22 cellular contexts compared by ENCODE assay signal in genomic region chr5:77231470-77232138, GRCh38. TPM values are rescaled to one million over a fixed set of nuclear protein-coding genes. Genes with fewer than 3 reads are reported as not detected.
DNase-seq lines count a peak whose midpoint lies in the region; ATAC-seq and TF ChIP-seq lines count a peak whose summit lies in the region.
"Had no signal": no experiment of that assay in that cellular context is flagged by ENCODE, and none has a peak within 500 bp of the region (broad histone marks: within the 10 kb centered on the region; RNA-seq: fewer than 3 reads in every experiment).

No MANE protein-coding gene starts in this region.

- no peaks in the 10 kb centered on the region for H4K20me1 ChIP-seq in GM23338 (replicated peaks; ENCODE audit: insufficient read depth)

- ATAC-seq in GM23338, result peak; percentile 75
- ATAC-seq in stimulated activated memory B cell treated with anti-CD40 and anti-IgM and Interleukin-4, amounts not matched to agents 10 μg/mL and 1 μg/mL and 100 μg/mL, for 72 hours, result peak; percentile 31
- ATAC-seq: foreskin keratinocyte, T-helper 17 cell had no signal

- TF ChIP-seq POLR2A in NB4 (IDR thresholded peaks at IDR 0.05; ENCODE audit: extremely low read depth, insufficient read length), result no peak

- H3F3A ChIP-seq in GM23338 (replicated peaks; ENCODE audit: low read depth), result no peaks in the 10 kb centered on the region

- H2AFZ ChIP-seq in GM23338, result no peak overlapping the region

- no peak overlapping the region for H3K27ac ChIP-seq in GM23338 (ENCODE audit: low read depth)
- H3K27ac ChIP-seq: breast epithelium, epithelial cell of prostate, foreskin keratinocyte, pancreas had no signal

- DNase-seq in GM23338 (ENCODE audit: low spot score), result peak; percentile 8
- DNase-seq in NB4 (ENCODE audit: low read depth), result peak; percentile 64
- DNase-seq in UCSD-AML1 (lab: John Stamatoyannopoulos, UW; ENCODE audit: unreplicated experiment), result peak; percentile 20
- DNase-seq in stimulated activated CD4-positive, alpha-beta T cell treated with anti-CD3 and anti-CD28 coated beads, Interleukin-1b, Interleukin-23, amount 100 ng/mL, for 48 hours, result no peak
- no peak for DNase-seq in DMS79 (lab: John Stamatoyannopoulos, UW)
- DNase-seq in NCI-H510A (lab: John Stamatoyannopoulos, UW), result no peak
- DNase-seq: cortex of kidney, foreskin keratinocyte, HFFc6, kidney, naive B cell, NCI-H1105, NCI-H2081 treated with DMSO at 0.1 percent for 48 hours, pancreas, SHP77, T-helper 17 cell had no signal

- H3K79me2 ChIP-seq in GM23338 (replicated peaks; ENCODE audit: insufficient read depth), result no peaks in the 10 kb centered on the region

- no peak overlapping the region for H3K4me2 ChIP-seq in GM23338

- no peaks in the 10 kb centered on the region for H3K9me3 Mint-ChIP-seq in GM23338
- peaks cover 5% of the 10 kb centered on the region for H3K9me3 Mint-ChIP-seq in stimulated activated memory B cell treated with anti-CD40 and anti-IgM and Interleukin-4, amounts not matched to agents 10 μg/mL and 1 μg/mL and 100 μg/mL, for 72 hours
- H3K9me3 Mint-ChIP-seq: HFFc6, memory B cell had no signal

- TF ChIP-seq CTCF in GM23338 (conservative IDR thresholded peaks at IDR 0.05; ENCODE audit: low read depth in 2 of 2), result peak; percentile 13 to 50; a peak in 2 of 4 replicates
- TF ChIP-seq CTCF in NB4 (IDR thresholded peaks at IDR 0.05; ENCODE audit: low read depth, low read length), result no peak

- H3K4me3 ChIP-seq in GM23338 (no peak overlapping the region), NB4 (ENCODE audit: low read depth, low read length) (peak overlapping the region; percentile 35)
- H3K4me3 ChIP-seq: breast epithelium, pancreas had no signal

- H3K36me3 ChIP-seq in GM23338 (ENCODE audit: insufficient read depth), result no peaks in the 10 kb centered on the region
- H3K36me3 ChIP-seq: breast epithelium, pancreas had no signal

- H3K27ac Mint-ChIP-seq in GM23338, result no peak overlapping the region
- H3K27ac Mint-ChIP-seq in stimulated activated memory B cell treated with anti-CD40 and anti-IgM and Interleukin-4, amounts not matched to agents 10 μg/mL and 1 μg/mL and 100 μg/mL, for 72 hours, result no peak overlapping the region
- H3K27ac Mint-ChIP-seq: activated T-helper 2 cell treated with anti-CD3 and anti-CD28 coated beads, Interferon-gamma antibody, Interleukin-2, Interleukin-4, amounts not matched to agents 10 μg/mL and 5 μg/mL and 100 μg/mL, durations not matched to agents 14 hours and 24 hours and 36 hours; HFFc6; memory B cell; naive B cell; stimulated activated naive CD8-positive, alpha-beta T cell treated with anti-CD3 and anti-CD28 coated beads, Interleukin-15, Interleukin-2, amounts not matched to agents 100 ng/mL and 50 ng/mL, for 24 hours; T-helper 17 cell had no signal

- H3K27me3 Mint-ChIP-seq in GM23338 (ENCODE audit: insufficient read depth, low read depth, poor library complexity), result no peaks in the 10 kb centered on the region
- no peaks in the 10 kb centered on the region for H3K27me3 Mint-ChIP-seq in stimulated activated memory B cell treated with anti-CD40 and anti-IgM and Interleukin-4, amounts not matched to agents 10 μg/mL and 1 μg/mL and 100 μg/mL, for 72 hours
- H3K27me3 Mint-ChIP-seq: naive B cell had no signal

- no peaks in the 10 kb centered on the region for H3K9me2 ChIP-seq in GM23338 (ENCODE audit: insufficient read depth)

- H3K4me1 Mint-ChIP-seq in GM23338, result no peaks in the 10 kb centered on the region
- H3K4me1 Mint-ChIP-seq in stimulated activated memory B cell treated with anti-CD40 and anti-IgM and Interleukin-4, amounts not matched to agents 10 μg/mL and 1 μg/mL and 100 μg/mL, for 72 hours, result peaks cover 9% of the 10 kb centered on the region
- H3K4me1 Mint-ChIP-seq: T-helper 17 cell had no signal

- no peaks in the 10 kb centered on the region for H3K27me3 ChIP-seq in GM23338 (ENCODE audit: insufficient read depth)
- H3K27me3 ChIP-seq: breast epithelium, pancreas had no signal

- no peak overlapping the region for H3K4me3 Mint-ChIP-seq in GM23338
- H3K4me3 Mint-ChIP-seq in stimulated activated memory B cell treated with anti-CD40 and anti-IgM and Interleukin-4, amounts not matched to agents 10 μg/mL and 1 μg/mL and 100 μg/mL, for 72 hours, result no peak overlapping the region
- H3K4me3 Mint-ChIP-seq: HFFc6; memory B cell; stimulated activated naive CD8-positive, alpha-beta T cell treated with anti-CD3 and anti-CD28 coated beads, Interleukin-15, Interleukin-2, amounts not matched to agents 100 ng/mL and 50 ng/mL, for 24 hours; T-helper 17 cell had no signal

- no peaks in the 10 kb centered on the region for H3K36me3 Mint-ChIP-seq in GM23338 (ENCODE audit: low read depth)
- no peaks in the 10 kb centered on the region for H3K36me3 Mint-ChIP-seq in stimulated activated memory B cell treated with anti-CD40 and anti-IgM and Interleukin-4, amounts not matched to agents 10 μg/mL and 1 μg/mL and 100 μg/mL, for 72 hours
- H3K36me3 Mint-ChIP-seq: memory B cell, naive B cell had no signal

- H3K4me1 ChIP-seq in GM23338 (ENCODE audit: insufficient read depth), result peaks cover 5% of the 10 kb centered on the region; the same call in 1 of the 2 replicates
- H3K4me1 ChIP-seq: breast epithelium, foreskin keratinocyte, pancreas had no signal

TF ChIP-seq in GM23338, 12 proteins besides CTCF, POLR2A, EP300 and RAD21 (continues in another document):
- no peak for TF ChIP-seq ZNF462 (CRISPR knock-in tag; IDR thresholded peaks at IDR 0.05)

RNA-seq across cellular contexts. Expression of gene PDE8B, which starts 21.1 kb away (rescaled TPM):
- total RNA-seq in GM23338 (2014; rRNA removed; shearing (Covaris generic)), result 0.45 and 0.54 TPM in 2 replicates
- 0.91 and 1.7 TPM in 2 replicates for polyA plus RNA-seq in GM23338 (2016; fragmentation: Nextera tagmentation; extraction: Ambion mirVana)
- total RNA-seq: foreskin keratinocyte had no signal
- polyA plus RNA-seq: foreskin keratinocyte had no signal

Comparison
In these comparisons a context has a peak if more than half of its experiments do, and no peak if none do; other contexts are left out.
1. DNase-seq: peak in GM23338 (single experiment), NB4 (single experiment) and UCSD-AML1 (single experiment); none in stimulated activated CD4-positive, alpha-beta T cell treated with anti-CD3 and anti-CD28 coated beads, Interleukin-1b, Interleukin-23, amount 100 ng/mL, for 48 hours (single experiment), DMS79 (single experiment) and NCI-H510A (single experiment).